9 cellular contexts compared by ENCODE assay signal in the genomic region with DNA sequence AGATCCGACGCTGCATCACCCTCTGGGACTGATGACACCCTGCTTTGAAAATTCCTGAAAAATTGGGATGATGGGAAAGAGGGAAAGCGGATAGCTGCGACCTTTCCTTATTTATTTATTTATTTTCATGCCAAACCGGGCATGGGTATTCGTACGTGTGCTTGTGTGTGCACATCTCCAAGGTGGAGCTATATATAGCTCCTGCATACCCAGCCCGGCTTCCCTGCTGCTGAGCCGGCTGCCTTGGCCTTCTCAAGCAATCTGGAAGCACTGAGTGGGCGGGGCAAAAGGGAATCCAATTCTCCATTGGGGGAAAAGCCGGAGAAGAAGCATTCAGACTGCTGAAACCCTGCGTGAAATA. TPM values are rescaled to one million over a fixed set of nuclear protein-coding genes. Genes with fewer than 3 reads are reported as not detected.
A peak's percentile ranks its signal among the peaks of the same experiment; 100 is the strongest.
DNase-seq lines count a peak whose midpoint lies in the region; ATAC-seq and TF ChIP-seq lines count a peak whose summit lies in the region.
"Had no signal": no experiment of that assay in that cellular context is flagged by ENCODE, and none has a peak within 500 bp of the region (broad histone marks: within the 10 kb centered on the region; RNA-seq: fewer than 3 reads in every experiment).

No MANE protein-coding gene starts in this region.

- 5% methylated on average over 8 to 12 of the region's 12 CpGs for WGBS in gastroesophageal sphincter (ENCODE audit: low coverage in 1 of 2), 2 donors
- WGBS in trophoblast cell (ENCODE audit: extremely low coverage, insufficient coverage, insufficient read length): no CpG with 5 or more reads among the region's 12 CpGs

- H3K27me3 ChIP-seq in gastroesophageal sphincter: no peaks in the 10 kb centered on the region
- peaks cover 5% of the 10 kb centered on the region for H3K27me3 ChIP-seq in trophoblast cell (ENCODE audit: insufficient read depth, low read length)
- no peaks in the 10 kb centered on the region for H3K27me3 ChIP-seq in naive thymus-derived CD4-positive, alpha-beta T cell (ENCODE audit: control insufficient read depth in 2 of 2, insufficient read depth in 2 of 2, low read length in 2 of 2)

- no peak overlapping the region for H2BK5ac ChIP-seq in trophoblast cell (ENCODE audit: low read depth, low read length, poor library complexity)

- no peak overlapping the region for H3K14ac ChIP-seq in trophoblast cell (ENCODE audit: low read length)

- no peak overlapping the region for H2BK12ac ChIP-seq in trophoblast cell (ENCODE audit: low read length)

- CTCF ChIA-PET in naive thymus-derived CD4-positive, alpha-beta T cell (lab: Charles Lee): interaction anchor here (0.6 kb wide), 1 partner anchor 753 kb away, joined by 3 read pairs; no protein-coding TSS in a partner anchor

- no peak overlapping the region for H4K8ac ChIP-seq in trophoblast cell (ENCODE audit: low read depth, low read length)

- peak overlapping the region; percentile 90 for H3K4me2 ChIP-seq in trophoblast cell (ENCODE audit: low read length)

- no peak for TF ChIP-seq EP300 in gastroesophageal sphincter (IDR thresholded peaks at IDR 0.05)

- no peak overlapping the region for H3K27ac Mint-ChIP-seq in activated CD4-positive, alpha-beta T cell treated with anti-CD3 and anti-CD28 coated beads, Interleukin-2, amount 10 ng/mL, durations not matched to agents 24 days and 14 days
- H3K27ac Mint-ChIP-seq in naive thymus-derived CD4-positive, alpha-beta T cell: no peak overlapping the region

- H3K23ac ChIP-seq in trophoblast cell (ENCODE audit: low read length): no peak overlapping the region

- H3K4me1 Mint-ChIP-seq in activated CD4-positive, alpha-beta T cell treated with anti-CD3 and anti-CD28 coated beads, Interleukin-2, amount 10 ng/mL, durations not matched to agents 24 days and 14 days: no peaks in the 10 kb centered on the region
- no peaks in the 10 kb centered on the region for H3K4me1 Mint-ChIP-seq in naive thymus-derived CD4-positive, alpha-beta T cell

- H3K9ac ChIP-seq in trophoblast cell (ENCODE audit: low read length): no peak overlapping the region

- peak overlapping the region in 3 of 4 donors; percentile 76 to 83 (median 78) for H3K27ac ChIP-seq in gastroesophageal sphincter
- H3K27ac ChIP-seq in trophoblast cell (ENCODE audit: low read depth, low read length): no peak overlapping the region
- H3K27ac ChIP-seq in naive thymus-derived CD4-positive, alpha-beta T cell (ENCODE audit: low read depth, low read length): no peak overlapping the region

- POLR2A ChIA-PET in naive thymus-derived CD4-positive, alpha-beta T cell (lab: Charles Lee): no interaction called here

- no peak overlapping the region for H4K91ac ChIP-seq in trophoblast cell (ENCODE audit: low read depth, low read length)

- no peak overlapping the region for H3K4me3 Mint-ChIP-seq in activated CD4-positive, alpha-beta T cell treated with anti-CD3 and anti-CD28 coated beads, Interleukin-2, amount 10 ng/mL, durations not matched to agents 24 days and 14 days
- no peak overlapping the region for H3K4me3 Mint-ChIP-seq in naive thymus-derived CD4-positive, alpha-beta T cell

- H2AFZ ChIP-seq in trophoblast cell (ENCODE audit: insufficient read depth, low read length, poor library complexity): no peak overlapping the region

- H3K9me3 ChIP-seq in gastroesophageal sphincter (no peaks in the 10 kb centered on the region), trophoblast cell (ENCODE audit: insufficient read depth, low read depth, low read length) (no peaks in the 10 kb centered on the region)
- H3K9me3 ChIP-seq in naive thymus-derived CD4-positive, alpha-beta T cell (ENCODE audit: control insufficient read depth in 2 of 3, low read length in 3 of 3): no peaks in the 10 kb centered on the region

- no peak overlapping the region for H2BK120ac ChIP-seq in trophoblast cell (ENCODE audit: insufficient read depth, low read length, poor library complexity)

- H3K9me3 Mint-ChIP-seq in activated CD4-positive, alpha-beta T cell treated with anti-CD3 and anti-CD28 coated beads, Interleukin-2, amount 10 ng/mL, durations not matched to agents 24 days and 14 days: no peaks in the 10 kb centered on the region
- H3K9me3 Mint-ChIP-seq in naive thymus-derived CD4-positive, alpha-beta T cell: peaks cover 0 to 6% (median under 1%) of the 10 kb centered on the region in 11 donors

- no peak overlapping the region for H3K18ac ChIP-seq in trophoblast cell (ENCODE audit: low read length)

- peak overlapping the region; percentile 79 to 85 for H3K4me3 ChIP-seq in gastroesophageal sphincter
- H3K4me3 ChIP-seq in trophoblast cell (ENCODE audit: low read depth, low read length): no peak overlapping the region
- H3K4me3 ChIP-seq in naive thymus-derived CD4-positive, alpha-beta T cell (ENCODE audit: low read length): no peak overlapping the region

- peaks cover 27% of the 10 kb centered on the region for H3K27me3 Mint-ChIP-seq in activated CD4-positive, alpha-beta T cell treated with anti-CD3 and anti-CD28 coated beads, Interleukin-2, amount 10 ng/mL, durations not matched to agents 24 days and 14 days
- peaks cover 26 to 41% (median 35%) of the 10 kb centered on the region in 5 donors for H3K27me3 Mint-ChIP-seq in naive thymus-derived CD4-positive, alpha-beta T cell

- no peaks in the 10 kb centered on the region for H3K79me1 ChIP-seq in trophoblast cell (ENCODE audit: low read length)

- no peaks in the 10 kb centered on the region for H3K36me3 Mint-ChIP-seq in activated CD4-positive, alpha-beta T cell treated with anti-CD3 and anti-CD28 coated beads, Interleukin-2, amount 10 ng/mL, durations not matched to agents 24 days and 14 days (ENCODE audit: low read depth)
- no peaks in the 10 kb centered on the region for H3K36me3 Mint-ChIP-seq in naive thymus-derived CD4-positive, alpha-beta T cell

- no peak overlapping the region for H3K4ac ChIP-seq in trophoblast cell (ENCODE audit: low read depth, low read length)

- TF ChIP-seq CTCF in gastroesophageal sphincter (IDR thresholded peaks at IDR 0.05): no peak

- H3K4me1 ChIP-seq in gastroesophageal sphincter (peaks cover 0 to 20% (median 0%) of the 10 kb centered on the region in 3 donors), trophoblast cell (ENCODE audit: control insufficient read depth in 1 of 2, insufficient read depth in 2 of 2, low read length in 2 of 2) (peaks cover 6 to 11% of the 10 kb centered on the region in 2 experiments)
- no peaks in the 10 kb centered on the region for H3K4me1 ChIP-seq in naive thymus-derived CD4-positive, alpha-beta T cell (ENCODE audit: control insufficient read depth in 2 of 2, insufficient read depth in 2 of 2, low read length in 2 of 2)

- no peak overlapping the region for H2AK5ac ChIP-seq in trophoblast cell (ENCODE audit: low read length)

- DNase-seq in DMS53 (lab: John Stamatoyannopoulos, UW) (peak; percentile 85), NCI-H82 treated with DMSO at 0.1 percent for 48 hours (lab: John Stamatoyannopoulos, UW; ENCODE audit: unreplicated experiment) (peak; percentile 66), trophoblast cell (no peak), NCI-H128 (lab: John Stamatoyannopoulos, UW; ENCODE audit: unreplicated experiment) (no peak)
- DNase-seq in activated CD4-positive, alpha-beta T cell treated with anti-CD3 and anti-CD28 coated beads, Interleukin-2, amount 10 ng/mL, durations not matched to agents 24 days and 14 days: no peak
- DNase-seq in naive thymus-derived CD4-positive, alpha-beta T cell: no peak
- DNase-seq: activated CD4-positive, alpha-beta T cell treated with anti-CD3 and anti-CD28 coated beads for 1 hour had no signal

- no peaks in the 10 kb centered on the region for H3K36me3 ChIP-seq in gastroesophageal sphincter
- H3K36me3 ChIP-seq in trophoblast cell (ENCODE audit: control insufficient read depth in 1 of 2, insufficient read depth in 2 of 2, low read length in 2 of 2): no peaks in the 10 kb centered on the region
- no peaks in the 10 kb centered on the region for H3K36me3 ChIP-seq in naive thymus-derived CD4-positive, alpha-beta T cell (ENCODE audit: control insufficient read depth in 2 of 3, insufficient read depth in 3 of 3, low read length in 3 of 3)

- H3K79me2 ChIP-seq in trophoblast cell (ENCODE audit: control insufficient read depth, insufficient read depth, low read length, poor library complexity): no peaks in the 10 kb centered on the region

- intact Hi-C loops in activated CD4-positive, alpha-beta T cell treated with anti-CD3 and anti-CD28 coated beads, Interleukin-2, amount 10 ng/mL, durations not matched to agents 24 days and 14 days (cut with micrococcal nuclease): no loop called here
- intact Hi-C loops in naive thymus-derived CD4-positive, alpha-beta T cell (cut with micrococcal nuclease): no loop called here

- H4K12ac ChIP-seq in trophoblast cell (ENCODE audit: low read depth, low read length): no peak overlapping the region

- ATAC-seq in gastroesophageal sphincter (peak; percentile 61), GM18519 (IDR thresholded peaks at IDR 0.05; ENCODE audit: low FRiP score, unreplicated experiment) (no peak)
- ATAC-seq in naive thymus-derived CD4-positive, alpha-beta T cell: no peak

- no peak for TF ChIP-seq POLR2A in gastroesophageal sphincter (IDR thresholded peaks at IDR 0.05)

RNA-seq across cellular contexts. Expression of gene CNTN1, which starts 1.2 kb away (rescaled TPM):
- total RNA-seq in gastroesophageal sphincter: 100 to 1,000 TPM in 2 of 4 donors, 10 to 100 TPM in 2; 64.1 to 193 (median 92.4) TPM
- 0.22 and 0.28 TPM in 2 replicates for polyA plus RNA-seq in trophoblast cell (2013)
- total RNA-seq in activated CD4-positive, alpha-beta T cell treated with anti-CD3 and anti-CD28 coated beads, Interleukin-2, amount 10 ng/mL, durations not matched to agents 24 days and 14 days: not detected in 2 replicates
- not detected for total RNA-seq in naive thymus-derived CD4-positive, alpha-beta T cell
- polyA plus RNA-seq in naive thymus-derived CD4-positive, alpha-beta T cell: not detected

Comparison
In these comparisons a context has a peak if more than half of its experiments do, and no peak if none do; other contexts are left out.
1. DNase-seq: peak in DMS53 (single experiment) and NCI-H82 treated with DMSO at 0.1 percent for 48 hours (single experiment); none in trophoblast cell (0 of 2), activated CD4-positive, alpha-beta T cell treated with anti-CD3 and anti-CD28 coated beads, Interleukin-2, amount 10 ng/mL, durations not matched to agents 24 days and 14 days (single experiment), naive thymus-derived CD4-positive, alpha-beta T cell (0 of 9) and NCI-H128 (single experiment).
2. H3K27ac ChIP-seq: peak in gastroesophageal sphincter (3 of 4); none in trophoblast cell (single experiment) and naive thymus-derived CD4-positive, alpha-beta T cell (single experiment).
3. H3K4me3 ChIP-seq: peak in gastroesophageal sphincter (2 of 2); none in trophoblast cell (single experiment) and naive thymus-derived CD4-positive, alpha-beta T cell (single experiment).
4. RNA of gene CNTN1, which starts 1.2 kb away (total RNA-seq): 64.1 to 193 TPM in gastroesophageal sphincter; not detected in activated CD4-positive, alpha-beta T cell treated with anti-CD3 and anti-CD28 coated beads, Interleukin-2, amount 10 ng/mL, durations not matched to agents 24 days and 14 days and not detected in naive thymus-derived CD4-positive, alpha-beta T cell; every median in the first group is over 10 times any median in the second.